9 cellular contexts compared by ENCODE assay signal in the genomic region with DNA sequence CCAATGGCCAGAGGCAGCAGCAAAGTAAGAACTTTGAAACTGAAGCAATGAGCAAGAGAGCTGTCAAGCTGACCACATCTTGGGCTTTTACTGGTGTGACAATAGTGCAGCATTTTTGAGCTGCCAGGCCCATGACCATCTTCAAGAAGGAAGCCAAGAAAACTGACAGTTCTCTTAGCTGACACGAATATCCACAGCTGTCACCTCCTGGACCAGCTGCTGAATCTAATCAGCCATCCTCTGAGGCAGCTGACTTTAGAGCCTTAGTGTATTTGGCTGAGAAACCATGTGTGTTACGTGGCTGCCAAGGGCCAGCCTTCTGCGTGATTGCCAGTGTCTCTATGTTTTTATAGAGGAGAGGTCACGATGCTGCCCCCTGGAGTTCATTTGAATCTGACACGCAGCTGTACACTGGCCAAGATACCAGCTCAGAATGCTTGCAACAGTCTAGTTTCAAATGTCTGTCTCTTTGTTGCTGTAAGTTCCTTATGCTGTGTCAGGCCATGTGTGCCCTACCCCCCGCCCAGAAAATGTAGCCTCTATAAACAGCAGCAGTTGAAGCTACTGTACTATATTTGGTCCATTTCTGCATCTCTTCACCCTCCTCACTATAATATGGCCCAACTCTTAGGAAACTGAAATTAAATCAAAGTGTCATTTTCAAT. TPM values are rescaled to one million over a fixed set of nuclear protein-coding genes. Genes with fewer than 3 reads are reported as not detected.
A peak's percentile ranks its signal among the peaks of the same experiment; 100 is the strongest.
DNase-seq lines count a peak whose midpoint lies in the region; ATAC-seq, FAIRE-seq and TF ChIP-seq lines count a peak whose summit lies in the region.
"Had no signal": no experiment of that assay in that cellular context is flagged by ENCODE, and none has a peak within 500 bp of the region (broad histone marks: within the 10 kb centered on the region; RNA-seq: fewer than 3 reads in every experiment).

No MANE protein-coding gene starts in this region.

- H3K4me1 Mint-ChIP-seq in activated B cell treated with CpG ODN at 0.5 μM for 24 hours (no peaks in the 10 kb centered on the region), mesothelial cell of epicardium (no peaks in the 10 kb centered on the region)

- H3K27ac Mint-ChIP-seq in activated B cell treated with CpG ODN at 0.5 μM for 24 hours (no peak overlapping the region), mesothelial cell of epicardium (no peak overlapping the region)

- H3K4me1 ChIP-seq in endothelial cell of umbilical vein (ENCODE audit: control insufficient read depth, extremely low read depth, insufficient read depth, low read length) (peaks cover 57% of the 10 kb centered on the region), stomach smooth muscle (ENCODE audit: control insufficient read depth, insufficient read depth, low read length) (no peaks in the 10 kb centered on the region)

- intact Hi-C loops in activated B cell treated with CpG ODN at 0.5 μM for 24 hours (cut with micrococcal nuclease) (loop anchor here (1.0 to 5.0 kb wide), 2 partner anchors 505 to 893 kb away; no protein-coding TSS in a partner anchor), endothelial cell of umbilical vein (cut with micrococcal nuclease) (loop anchor here (1.0 kb wide), 2 partner anchors 22 to 505 kb away; no protein-coding TSS in a partner anchor)

- no peaks in the 10 kb centered on the region for H3K27me3 ChIP-seq in endothelial cell of umbilical vein (ENCODE audit: control insufficient read depth in 2 of 2, insufficient read depth in 2 of 2, low read length in 2 of 2)
- no peaks in the 10 kb centered on the region for H3K27me3 ChIP-seq in stomach smooth muscle (ENCODE audit: control insufficient read depth in 1 of 2, insufficient read depth in 2 of 2, low read length in 2 of 2)

- POLR2A ChIA-PET in activated B cell treated with CpG ODN at 0.5 μM for 24 hours (lab: Charles Lee) (no interaction called here), endothelial cell of umbilical vein (lab: Charles Lee) (interaction anchor here (1.2 to 1.3 kb wide), 4 partner anchors 11 to 41 kb away, joined by 3 to 9 read pairs (median 3); no protein-coding TSS in a partner anchor)

- H3K4me3 Mint-ChIP-seq in activated B cell treated with CpG ODN at 0.5 μM for 24 hours (no peak overlapping the region), mesothelial cell of epicardium (no peak overlapping the region)
- H3K4me3 Mint-ChIP-seq: IgD-negative memory B cell had no signal

- no peaks in the 10 kb centered on the region for H3K9me1 ChIP-seq in endothelial cell of umbilical vein (replicated peaks; ENCODE audit: control insufficient read depth, extremely low read depth, insufficient read depth, low read length)

- H3K9me3 Mint-ChIP-seq in activated B cell treated with CpG ODN at 0.5 μM for 24 hours: no peaks in the 10 kb centered on the region
- no peaks in the 10 kb centered on the region for H3K9me3 Mint-ChIP-seq in mesothelial cell of epicardium
- H3K9me3 Mint-ChIP-seq: IgD-negative memory B cell had no signal

- H2AFZ ChIP-seq in endothelial cell of umbilical vein (ENCODE audit: low read depth, low read length): no peak overlapping the region

- H3K36me3 Mint-ChIP-seq in activated B cell treated with CpG ODN at 0.5 μM for 24 hours (ENCODE audit: low read depth) (no peaks in the 10 kb centered on the region), mesothelial cell of epicardium (no peaks in the 10 kb centered on the region)
- H3K36me3 Mint-ChIP-seq: IgD-negative memory B cell had no signal

- H3K27me3 Mint-ChIP-seq in activated B cell treated with CpG ODN at 0.5 μM for 24 hours: peaks cover 3% of the 10 kb centered on the region
- no peaks in the 10 kb centered on the region for H3K27me3 Mint-ChIP-seq in mesothelial cell of epicardium (ENCODE audit: low read depth)

- FAIRE-seq in endothelial cell of umbilical vein (lab: Jason Lieb, UNC): peak; percentile 49

- no TSS peak for BruUV-seq in endothelial cell of umbilical vein (replicated peaks; lab: Mats Ljungman, UMichigan)

- H3K4me2 ChIP-seq in endothelial cell of umbilical vein (ENCODE audit: insufficient read depth, low read length): no peak overlapping the region

- peak; percentile 75 for DNase-seq in Ammon's horn (ENCODE audit: low spot score)
- DNase-seq in NCI-H2107 treated with DMSO at 0.1 percent for 48 hours (lab: John Stamatoyannopoulos, UW; ENCODE audit: unreplicated experiment): peak; percentile 87
- DNase-seq in activated B cell treated with CpG ODN at 0.5 μM for 24 hours: no peak
- peak; percentile 95 for DNase-seq in endothelial cell of umbilical vein (ENCODE audit: low read depth, low spot score)
- DNase-seq in mesothelial cell of epicardium (ENCODE audit: low spot score in 2 of 2, unreplicated experiment in 2 of 2): no peak

- H3K27ac ChIP-seq in endothelial cell of umbilical vein (ENCODE audit: insufficient read depth, low read depth, low read length) (peak overlapping the region; percentile 48), stomach smooth muscle (ENCODE audit: low read length) (peak overlapping the region; percentile 7)

- ATAC-seq in GM18868 (IDR thresholded peaks at IDR 0.05; ENCODE audit: unreplicated experiment): peak; percentile 97
- peak; percentile 90 for ATAC-seq in HG03039 (IDR thresholded peaks at IDR 0.05; ENCODE audit: unreplicated experiment)
- ATAC-seq in activated B cell treated with CpG ODN at 0.5 μM for 24 hours (ENCODE audit: low read depth): peak; percentile 45

- dilution Hi-C loops in endothelial cell of umbilical vein (cut with MboI; ENCODE audit: extremely low pct_ligation_motif_present, low sequenced_read_pairs): no loop called here

- H3K36me3 ChIP-seq in endothelial cell of umbilical vein (ENCODE audit: control insufficient read depth in 2 of 2, extremely low read depth in 1 of 2, insufficient read depth in 2 of 2, low read length in 2 of 2): peaks cover 23 to 29% of the 10 kb centered on the region in 2 experiments
- no peaks in the 10 kb centered on the region for H3K36me3 ChIP-seq in stomach smooth muscle (ENCODE audit: control insufficient read depth in 2 of 2, insufficient read depth in 2 of 2, low read length in 2 of 2)

- no peaks in the 10 kb centered on the region for H4K20me1 ChIP-seq in endothelial cell of umbilical vein (replicated peaks; ENCODE audit: control insufficient read depth, extremely low read depth, insufficient read depth, low read length)

- no peak for TF ChIP-seq CTCF in activated B cell treated with CpG ODN at 0.5 μM for 24 hours (IDR thresholded peaks at IDR 0.05)
- TF ChIP-seq CTCF in endothelial cell of umbilical vein (IDR thresholded peaks at IDR 0.05; ENCODE audit: extremely low read depth in 1 of 2, insufficient read depth in 1 of 2, low read depth in 1 of 2, low read length in 2 of 2): peak; percentile 63 to 67
- TF ChIP-seq CTCF in mesothelial cell of epicardium (IDR thresholded peaks at IDR 0.05; ENCODE audit: unreplicated experiment): peak; percentile 27

- no peaks in the 10 kb centered on the region for H3K9me3 ChIP-seq in endothelial cell of umbilical vein (replicated peaks; ENCODE audit: control insufficient read depth, insufficient read depth, low read length)
- no peaks in the 10 kb centered on the region for H3K9me3 ChIP-seq in stomach smooth muscle (ENCODE audit: control insufficient read depth in 2 of 2, low read length in 2 of 2)

- CTCF ChIA-PET in activated B cell treated with CpG ODN at 0.5 μM for 24 hours (lab: Charles Lee) (interaction anchor here (0.6 to 1.8 kb wide), 7 partner anchors 8 to 504 kb away, joined by 3 to 6 read pairs (median 3); no protein-coding TSS in a partner anchor), endothelial cell of umbilical vein (lab: Charles Lee) (interaction anchor here (0.6 to 2.8 kb wide), 28 partner anchors 8 to 936 kb away, joined by 3 to 19 read pairs (median 4); a partner anchor contains a TSS)

- TF ChIP-seq POLR2A in endothelial cell of umbilical vein (IDR thresholded peaks at IDR 0.05; ENCODE audit: low read depth, low read length): peak; percentile 67

- H3K4me3 ChIP-seq in endothelial cell of umbilical vein (replicated peaks in 1 of 3; ENCODE audit: insufficient read depth in 1 of 3, low read depth in 1 of 3, low read length in 3 of 3) (no peak overlapping the region), stomach smooth muscle (ENCODE audit: low read length in 2 of 2) (no peak overlapping the region)

- peaks cover 7% of the 10 kb centered on the region for H3K79me2 ChIP-seq in endothelial cell of umbilical vein (ENCODE audit: control insufficient read depth, insufficient read depth, low read length)

- H3K9ac ChIP-seq in endothelial cell of umbilical vein (replicated peaks; ENCODE audit: extremely low read depth, insufficient read depth, low read length) (peak overlapping the region; percentile 5), stomach smooth muscle (ENCODE audit: low read length in 2 of 2) (no peak overlapping the region)

TF ChIP-seq in endothelial cell of umbilical vein, 7 proteins besides CTCF, POLR2A, EP300 and RAD21:
- no peak for TF ChIP-seq FOS (IDR thresholded peaks at IDR 0.05; ENCODE audit: borderline replicate concordance, insufficient read depth, low read length)
- TF ChIP-seq JUN (IDR thresholded peaks at IDR 0.05; ENCODE audit: borderline replicate concordance, insufficient read depth, insufficient read length, low read depth): no peak
- TF ChIP-seq GATA2 (IDR thresholded peaks at IDR 0.05; ENCODE audit: insufficient read depth, insufficient read length, low read depth, low read length): no peak
- TF ChIP-seq, protein P1, sequence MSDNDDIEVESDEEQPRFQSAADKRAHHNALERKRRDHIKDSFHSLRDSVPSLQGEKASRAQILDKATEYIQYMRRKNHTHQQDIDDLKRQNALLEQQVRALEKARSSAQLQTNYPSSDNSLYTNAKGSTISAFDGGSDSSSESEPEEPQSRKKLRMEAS (IDR thresholded peaks at IDR 0.05; ENCODE audit: insufficient read depth, insufficient read length): peak; percentile 18
- peak; percentile 61 for TF ChIP-seq POLR2AphosphoS5 (IDR thresholded peaks at IDR 0.05; ENCODE audit: insufficient read depth, low read depth, low read length)
- no peak for TF ChIP-seq MYC (IDR thresholded peaks at IDR 0.05; ENCODE audit: low read depth, low read length)
- TF ChIP-seq EZH2 (IDR thresholded peaks at IDR 0.05; ENCODE audit: borderline replicate concordance, low read depth, low read length, severe bottlenecking): no peak

RNA-seq across cellular contexts. Expression of a gene that starts 39.7 kb away (rescaled TPM):
- total RNA-seq in activated B cell treated with CpG ODN at 0.5 μM for 24 hours (not detected in 2 replicates), endothelial cell of umbilical vein (137 and 140 TPM in 2 replicates), mesothelial cell of epicardium (0.32 to 0.58 TPM (median 0.49 TPM) in 3 replicates)
- 40.2 and 52.6 TPM in 2 replicates for polyA plus RNA-seq in endothelial cell of umbilical vein
- polyA plus RNA-seq in endothelial cell of umbilical vein (2011; cell fraction: cytosol; rRNA removed): 77.1 and 91.5 TPM in 2 replicates
- 207 and 208 TPM in 2 replicates for polyA plus RNA-seq in endothelial cell of umbilical vein (2011; cell fraction: nucleus; rRNA removed)
- 134 and 174 TPM in 2 replicates for polyA plus RNA-seq in endothelial cell of umbilical vein (2012)
- polyA minus RNA-seq in endothelial cell of umbilical vein: 100 and 108 TPM in 2 replicates
- 1.3 TPM for polyA minus RNA-seq in endothelial cell of umbilical vein (2011; cell fraction: cytosol; rRNA and poly(A)+ RNA removed)
- polyA minus RNA-seq in endothelial cell of umbilical vein (2011; cell fraction: nucleus; rRNA and poly(A)+ RNA removed): 278 and 328 TPM in 2 replicates
- polyA plus RNA-seq: IgD-negative memory B cell had no signal

Comparison
In these comparisons a context has a peak if more than half of its experiments do, and no peak if none do; other contexts are left out.
1. DNase-seq: peak in Ammon's horn (single experiment), NCI-H2107 treated with DMSO at 0.1 percent for 48 hours (single experiment) and endothelial cell of umbilical vein (single experiment); none in activated B cell treated with CpG ODN at 0.5 μM for 24 hours (single experiment) and mesothelial cell of epicardium (0 of 2).
2. ATAC-seq: peak in every context shown above with its lines; median percentile 97 in GM18868; 90 in HG03039; 45 in activated B cell treated with CpG ODN at 0.5 μM for 24 hours.
3. RNA of a gene that starts 39.7 kb away (total RNA-seq): 137 to 140 TPM in endothelial cell of umbilical vein; 0.32 to 0.58 TPM in mesothelial cell of epicardium and not detected in activated B cell treated with CpG ODN at 0.5 μM for 24 hours; every median in the first group is over 10 times any median in the second.